23 cellular contexts compared by ENCODE assay signal in genomic region chr1:227328405-227329019, GRCh38.
"Had no signal": no experiment of that assay in that cellular context is flagged by ENCODE, and none has a peak within 500 bp of the region (broad histone marks: within the 10 kb centered on the region; RNA-seq: fewer than 3 reads in every experiment).

No MANE protein-coding gene starts in this region.

- H3K9me3 ChIP-seq: psoas muscle, suprapubic skin, thyroid gland, uterus had no signal

- H3K36me3 Mint-ChIP-seq: stimulated activated effector memory CD8-positive, alpha-beta T cell treated with anti-CD3 and anti-CD28 coated beads, Interleukin-12 subunit alpha, Interleukin-12 subunit beta, amount 100 ng/mL, for 72 hours had no signal

- H3K4me1 Mint-ChIP-seq: naive thymus-derived CD4-positive, alpha-beta T cell; nephron progenitor cell; stimulated activated effector memory CD8-positive, alpha-beta T cell treated with anti-CD3 and anti-CD28 coated beads, Interleukin-12 subunit alpha, Interleukin-12 subunit beta, amount 100 ng/mL, for 72 hours had no signal

- H3K4me1 ChIP-seq: heart right ventricle, left ventricle myocardium inferior, psoas muscle, suprapubic skin, thyroid gland, upper lobe of left lung, uterus had no signal

- DNase-seq: effector CD4-positive, alpha-beta T cell; foreskin melanocyte; heart right ventricle; islet precursor cell; left ventricle myocardium inferior; mesenchymal stem cell; naive thymus-derived CD4-positive, alpha-beta T cell; nephron progenitor cell; psoas muscle; retina; stimulated activated CD4-positive, alpha-beta T cell treated with anti-CD3 and anti-CD28 coated beads, Interleukin-12 subunit alpha, Interleukin-12 subunit beta, amount 100 ng/mL, for 4 hours; stimulated activated CD4-positive, alpha-beta T cell treated with anti-CD3 and anti-CD28 coated beads, Interleukin-2, amount 100 ng/mL, for 48 hours; stimulated activated CD8-positive, alpha-beta memory T cell treated with anti-CD3 and anti-CD28 coated beads, Interleukin-4, amount 100 ng/mL, for 48 hours; stimulated activated naive CD8-positive, alpha-beta T cell treated with anti-CD3 and anti-CD28 coated beads, Interleukin-15, Interleukin-2, amounts not matched to agents 100 U/mL and 50 U/mL, for 24 hours; thyroid gland; upper lobe of left lung; uterus had no signal

- H3K27ac ChIP-seq: coronary artery, heart right ventricle, left ventricle myocardium inferior, parathyroid adenoma, psoas muscle, suprapubic skin, thyroid gland, upper lobe of left lung, uterus had no signal

- H3K4me3 ChIP-seq: coronary artery, heart right ventricle, left ventricle myocardium inferior, lung, psoas muscle, suprapubic skin, thyroid gland, upper lobe of left lung, uterus had no signal

- H3K27ac Mint-ChIP-seq: nephron progenitor cell; stimulated activated effector memory CD8-positive, alpha-beta T cell treated with anti-CD3 and anti-CD28 coated beads, Interleukin-12 subunit alpha, Interleukin-12 subunit beta, amount 100 ng/mL, for 72 hours had no signal

- H3K36me3 ChIP-seq: heart right ventricle, left ventricle myocardium inferior, suprapubic skin, thyroid gland, upper lobe of left lung, uterus had no signal

- H3K79me2 ChIP-seq: parathyroid adenoma had no signal

- ATAC-seq: heart right ventricle; naive thymus-derived CD4-positive, alpha-beta T cell; psoas muscle; sciatic nerve; stimulated activated effector memory CD8-positive, alpha-beta T cell treated with anti-CD3 and anti-CD28 coated beads, Interleukin-12 subunit alpha, Interleukin-12 subunit beta, amount 100 ng/mL, for 72 hours; stimulated activated naive CD8-positive, alpha-beta T cell treated with anti-CD3 and anti-CD28 coated beads, Interleukin-15, Interleukin-2, amounts not matched to agents 100 U/mL and 50 U/mL, for 24 hours had no signal

- H3K27me3 ChIP-seq: heart right ventricle, suprapubic skin, thyroid gland, upper lobe of left lung, uterus had no signal

- H3K4me3 Mint-ChIP-seq: naive thymus-derived CD4-positive, alpha-beta T cell; nephron progenitor cell; stimulated activated effector memory CD8-positive, alpha-beta T cell treated with anti-CD3 and anti-CD28 coated beads, Interleukin-12 subunit alpha, Interleukin-12 subunit beta, amount 100 ng/mL, for 72 hours had no signal

- H3K9ac ChIP-seq: parathyroid adenoma had no signal

- H2AFZ ChIP-seq: parathyroid adenoma had no signal
